Comparison of ENCODE assay signal across 8 cellular contexts in the genomic region with DNA sequence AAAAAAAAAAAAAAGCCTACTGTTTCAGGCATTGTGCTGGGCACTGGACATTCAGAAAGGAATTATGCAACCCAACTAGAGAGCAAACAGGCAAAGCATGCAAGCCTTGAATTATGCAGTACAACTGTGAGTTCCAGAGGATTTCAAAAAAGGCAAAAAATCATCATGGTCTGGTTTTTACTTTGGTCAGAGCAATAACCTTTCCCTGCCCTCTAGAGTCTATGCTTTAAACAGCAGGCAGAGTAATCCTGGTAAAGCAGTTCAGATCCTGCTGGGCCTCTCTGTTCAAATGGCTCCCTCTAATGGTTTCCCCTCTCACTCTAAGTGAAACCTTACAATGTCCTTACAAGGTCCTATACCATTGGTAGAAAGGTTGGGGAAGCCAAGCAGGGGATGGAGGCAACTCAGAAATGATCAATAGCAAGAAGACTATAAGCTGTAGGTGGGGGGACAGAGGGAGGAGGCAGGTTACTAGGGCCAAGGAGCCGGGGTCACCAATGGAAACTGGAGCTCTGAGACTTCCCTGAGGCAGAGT. TPM values are rescaled to one million over a fixed set of nuclear protein-coding genes. Genes with fewer than 3 reads are reported as not detected.
DNase-seq lines count a peak whose midpoint lies in the region; ATAC-seq and TF ChIP-seq lines count a peak whose summit lies in the region.

No MANE protein-coding gene starts in this region.

- peaks cover 4% of the 10 kb centered on the region for H3K79me2 ChIP-seq in PC-3 (ENCODE audit: low read length)

- H3K9ac ChIP-seq in PC-3 (ENCODE audit: low read length) = no peak overlapping the region

- H3K36me3 ChIP-seq in PC-3 (ENCODE audit: low read depth, low read length) (no peaks in the 10 kb centered on the region), ascending aorta (no peaks in the 10 kb centered on the region)

- CTCF ChIA-PET in PC-3 (lab: Charles Lee) = interaction anchor here (0.7 to 1.0 kb wide), 3 partner anchors 35 to 41 kb away, joined by 3 to 21 read pairs (median 4); no protein-coding TSS in a partner anchor

- H3K4me1 Mint-ChIP-seq in activated T-cell treated with anti-CD3 and anti-CD28 coated beads, Interleukin-2, amount 50 U/mL, for 4 hours (ENCODE audit: low read depth) = peaks cover 39% of the 10 kb centered on the region

- TF ChIP-seq CTCF in PC-3 (conservative IDR thresholded peaks at IDR 0.05; ENCODE audit: low read depth, low read length) (peak; percentile 94), ascending aorta (IDR thresholded peaks at IDR 0.05) (peak; percentile 90 to 92 (median 91))

- H2AFZ ChIP-seq in PC-3 (ENCODE audit: low read length) = no peak overlapping the region; the same call in 1 of the 2 replicates

- H3K27ac ChIP-seq in PC-3 (ENCODE audit: low read length) = no peak overlapping the region
- peak overlapping the region; percentile 53 to 55 for H3K27ac ChIP-seq in ascending aorta

- no peaks in the 10 kb centered on the region for H3K27me3 ChIP-seq in PC-3 (ENCODE audit: low read length)
- no peaks in the 10 kb centered on the region for H3K27me3 ChIP-seq in ascending aorta

- H3K4me2 ChIP-seq in PC-3 (ENCODE audit: low read length) = no peak overlapping the region

- no peaks in the 10 kb centered on the region; the same call in 1 of the 2 replicates for H4K20me1 ChIP-seq in PC-3 (ENCODE audit: low read length)

- peak; percentile 22 to 36 for ATAC-seq in activated T-cell treated with anti-CD3 and anti-CD28 coated beads, Interleukin-2, amount 50 U/mL, for 4 hours
- ATAC-seq in PC-3 = peak; percentile 46
- ATAC-seq in left ventricle myocardium superior = peak; percentile 46
- peak; percentile 74 for ATAC-seq in sciatic nerve
- ATAC-seq in HG03378 (IDR thresholded peaks at IDR 0.05; ENCODE audit: unreplicated experiment) = no peak

- H3K9me3 ChIP-seq in PC-3 (ENCODE audit: low read length) = no peaks in the 10 kb centered on the region
- H3K9me3 ChIP-seq in ascending aorta = no peaks in the 10 kb centered on the region

- no peak overlapping the region for H3K4me3 ChIP-seq in PC-3 (ENCODE audit: low read length)
- no peak overlapping the region for H3K4me3 ChIP-seq in ascending aorta

- H3F3A ChIP-seq in PC-3 (ENCODE audit: low read length, unreplicated experiment) = no peaks in the 10 kb centered on the region

- BruUV-seq in PC-3 (replicated peaks; lab: Mats Ljungman, UMichigan) = no TSS peak

- H3K9me2 ChIP-seq in PC-3 (replicated peaks; ENCODE audit: low read length) = no peaks in the 10 kb centered on the region

- H3K4me1 ChIP-seq in PC-3 (ENCODE audit: insufficient read depth, low read length) (peaks cover 26% of the 10 kb centered on the region), ascending aorta (peaks cover 4 to 30% of the 10 kb centered on the region in 2 donors)

- no peaks in the 10 kb centered on the region for H3K9me3 Mint-ChIP-seq in activated T-cell treated with anti-CD3 and anti-CD28 coated beads, Interleukin-2, amount 50 U/mL, for 4 hours

- no peaks in the 10 kb centered on the region for H3K27me3 Mint-ChIP-seq in activated T-cell treated with anti-CD3 and anti-CD28 coated beads, Interleukin-2, amount 50 U/mL, for 4 hours (ENCODE audit: low read depth)

- intact Hi-C loops in PC-3 (cut with micrococcal nuclease) = loop anchor here (1.0 to 5.0 kb wide), 2 partner anchors 37 to 552 kb away; no protein-coding TSS in a partner anchor
- intact Hi-C loops in ascending aorta (cut with DNase I) = loop anchor here (1.0 to 10.0 kb wide), 5 partner anchors 40 to 1550 kb away; a partner anchor contains a TSS
- intact Hi-C loops in left ventricle myocardium superior (cut with micrococcal nuclease) = loop anchor here (1.0 kb wide), 1 partner anchor 37 kb away; no protein-coding TSS in a partner anchor
- intact Hi-C loops in sciatic nerve (cut with DNase I) = loop anchor here (2.0 kb wide), 1 partner anchor 40 kb away; no protein-coding TSS in a partner anchor

- POLR2A ChIA-PET in PC-3 (lab: Charles Lee; ENCODE audit: unreplicated experiment) = no interaction called here

- no peak overlapping the region for H3K4me3 Mint-ChIP-seq in activated T-cell treated with anti-CD3 and anti-CD28 coated beads, Interleukin-2, amount 50 U/mL, for 4 hours

- DNase-seq in activated T-cell treated with anti-CD3 and anti-CD28 coated beads, Interleukin-2, amount 50 U/mL, for 4 hours = peak; percentile 12
- no peak for DNase-seq in activated T-cell treated with anti-CD3 and anti-CD28 coated beads, Interleukin-2, amount 50 U/mL, for 1 hour
- DNase-seq in Kasumi-1 (lab: John Stamatoyannopoulos, UW) = peak; percentile 97 to 98
- DNase-seq in PC-3 = peak; percentile 85
- DNase-seq in ascending aorta (ENCODE audit: low spot score in 2 of 2) = peak in 1 of 2 donors; percentile 78
- DNase-seq in left ventricle myocardium superior = no peak
- no peak for DNase-seq in sciatic nerve (ENCODE audit: low spot score)

- H3K36me3 Mint-ChIP-seq in activated T-cell treated with anti-CD3 and anti-CD28 coated beads, Interleukin-2, amount 50 U/mL, for 4 hours (ENCODE audit: insufficient read depth) = no peaks in the 10 kb centered on the region

RNA-seq across cellular contexts. Expression of a gene that starts 4.6 kb away (rescaled TPM):
- 100 to 1,000 TPM; 215 to 249 (median 239) TPM for total RNA-seq in activated T-cell treated with anti-CD3 and anti-CD28 coated beads, Interleukin-2, amount 50 U/mL, for 4 hours
- total RNA-seq in PC-3 (2014; rRNA removed) (32.4 and 48.1 TPM in 2 replicates), ascending aorta (49.6 TPM), left ventricle myocardium superior (110 TPM), sciatic nerve (183 TPM)

RNA-seq across cellular contexts. Expression of a gene that starts 9.3 kb away (rescaled TPM):
- total RNA-seq in activated T-cell treated with anti-CD3 and anti-CD28 coated beads, Interleukin-2, amount 50 U/mL, for 4 hours = under 1 TPM in 2 of 3 donors, not detected in 1; 0.23 to 0.29 TPM
- 1.6 and 2.4 TPM in 2 replicates for total RNA-seq in PC-3 (2014; rRNA removed)
- total RNA-seq in ascending aorta = 44.6 TPM
- total RNA-seq in left ventricle myocardium superior = 1.5 TPM
- 61.5 TPM for total RNA-seq in sciatic nerve

RNA-seq across cellular contexts. Expression of a gene that starts 44.0 kb away (rescaled TPM):
- not detected for total RNA-seq in activated T-cell treated with anti-CD3 and anti-CD28 coated beads, Interleukin-2, amount 50 U/mL, for 4 hours
- total RNA-seq in PC-3 (2014; rRNA removed) = not detected in 2 replicates
- total RNA-seq in ascending aorta = not detected
- not detected for total RNA-seq in left ventricle myocardium superior
- total RNA-seq in sciatic nerve = not detected

RNA-seq across cellular contexts. Expression of a gene that starts 51.7 kb away (rescaled TPM):
- total RNA-seq in activated T-cell treated with anti-CD3 and anti-CD28 coated beads, Interleukin-2, amount 50 U/mL, for 4 hours = under 1 TPM in 1 of 3 donors, not detected in 2; 0.05 TPM
- total RNA-seq in PC-3 (2014; rRNA removed) (not detected in 2 replicates), ascending aorta (not detected), left ventricle myocardium superior (0.27 TPM), sciatic nerve (0.13 TPM)

Comparison
In these comparisons a context has a peak if more than half of its experiments do, and no peak if none do; other contexts are left out.
1. DNase-seq: peak in activated T-cell treated with anti-CD3 and anti-CD28 coated beads, Interleukin-2, amount 50 U/mL, for 4 hours (single experiment), Kasumi-1 (2 of 2) and PC-3 (single experiment); none in activated T-cell treated with anti-CD3 and anti-CD28 coated beads, Interleukin-2, amount 50 U/mL, for 1 hour (single experiment), left ventricle myocardium superior (single experiment) and sciatic nerve (single experiment).
2. RNA of a gene that starts 9.3 kb away (total RNA-seq): 61.5 TPM in sciatic nerve (single experiment) and 44.6 TPM in ascending aorta (single experiment); 1.6 to 2.4 TPM in PC-3, 1.5 TPM in left ventricle myocardium superior (single experiment) and 0.23 to 0.29 TPM in activated T-cell treated with anti-CD3 and anti-CD28 coated beads, Interleukin-2, amount 50 U/mL, for 4 hours; every median in the first group is over 10 times any median in the second.